In genomic region chr4:94590493-94590892, GRCh38 we compare ENCODE assay signal across 19 cellular contexts.
DNase-seq lines count a peak whose midpoint lies in the region; ATAC-seq and TF ChIP-seq lines count a peak whose summit lies in the region.
"Had no signal": no experiment of that assay in that cellular context is flagged by ENCODE, and none has a peak within 500 bp of the region (broad histone marks: within the 10 kb centered on the region; RNA-seq: fewer than 3 reads in every experiment).

No MANE protein-coding gene starts in this region.

- no peak overlapping the region for H3K4me3 Mint-ChIP-seq in nephron

- peak; percentile 64 for ATAC-seq in Right ventricle myocardium superior (ENCODE audit: poor library complexity)
- no peak for ATAC-seq in GM18873 (IDR thresholded peaks at IDR 0.05; ENCODE audit: low FRiP score, unreplicated experiment)
- ATAC-seq: HCT116, Panc1 had no signal

- peaks cover 10% of the 10 kb centered on the region for H3K4me1 Mint-ChIP-seq in nephron

- H3K27ac ChIP-seq in cardiac muscle cell = peak overlapping the region; percentile 68

- peaks cover 51% of the 10 kb centered on the region for H3K36me3 Mint-ChIP-seq in nephron (ENCODE audit: low read depth)

- no peak overlapping the region for H3K4me3 ChIP-seq in cardiac muscle cell
- no peak overlapping the region for H3K4me3 ChIP-seq in H7 (ENCODE audit: insufficient read depth, low read depth, low read length)

- H3K27me3 ChIP-seq in cardiac muscle cell (no peaks in the 10 kb centered on the region), H7 (ENCODE audit: control insufficient read depth, insufficient read depth, low read length) (no peaks in the 10 kb centered on the region)

- H3K36me3 ChIP-seq in cardiac muscle cell = peaks cover 70% of the 10 kb centered on the region
- no peaks in the 10 kb centered on the region; the same call in none of the 2 replicates for H3K36me3 ChIP-seq in H7 (replicated peaks; ENCODE audit: control insufficient read depth, insufficient read depth, low read length)

- H3K4me1 ChIP-seq in cardiac muscle cell (ENCODE audit: low read depth) = peaks cover 28% of the 10 kb centered on the region

- intact Hi-C loops in Right ventricle myocardium superior (cut with DNase I) = no loop called here
- intact Hi-C loops in cardiac septum (cut with DNase I) = loop anchor here (5.0 to 10.0 kb wide), 2 partner anchors 138 to 286 kb away; partner anchors contain the start of gene PDLIM5
- intact Hi-C loops in head of caudate nucleus (cut with DNase I) = no loop called here

- no peaks in the 10 kb centered on the region for H3K9me3 Mint-ChIP-seq in nephron

- H3K27me3 Mint-ChIP-seq in nephron (ENCODE audit: low read depth) = no peaks in the 10 kb centered on the region

- no peak for TF ChIP-seq CTCF in cardiac muscle cell (IDR thresholded peaks at IDR 0.05; ENCODE audit: low read depth, low read length)
- no peak for TF ChIP-seq CTCF in nephron (IDR thresholded peaks at IDR 0.05; ENCODE audit: unreplicated experiment in 3 of 3)

- peak overlapping the region in 2 of 3 experiments; percentile 49 to 64 for H3K27ac Mint-ChIP-seq in nephron

- H3K9me3 ChIP-seq in cardiac muscle cell (ENCODE audit: low read depth) = no peaks in the 10 kb centered on the region

- no peak for DNase-seq in Right ventricle myocardium superior
- DNase-seq in cardiac septum (ENCODE audit: low spot score) = no peak
- peak; percentile 28 to 38 for DNase-seq in cardiac muscle cell (ENCODE audit: low read depth in 1 of 2, low spot score in 1 of 2)
- DNase-seq in SHP77 (lab: John Stamatoyannopoulos, UW) = no peak
- no peak for DNase-seq in H7
- no peak for DNase-seq in head of caudate nucleus
- DNase-seq: AML-193, DMS79, GOT3, KBM-7, MM.1S, NCI-H1048, NCI-H1436 treated with DMSO at 0.1 percent for 48 hours, NCI-H1930, NCI-H69 had no signal

Comparison
In these comparisons a context has a peak if more than half of its experiments do, and no peak if none do; other contexts are left out.
1. DNase-seq: peak in cardiac muscle cell (2 of 2); none in Right ventricle myocardium superior (single experiment), cardiac septum (single experiment), SHP77 (0 of 2), H7 (single experiment) and head of caudate nucleus (0 of 42).